In genomic region chr9:27445057-27445990, GRCh38 we compare ENCODE assay signal across 30 cellular contexts.
"Had no signal": no experiment of that assay in that cellular context is flagged by ENCODE, and none has a peak within 500 bp of the region (broad histone marks: within the 10 kb centered on the region; RNA-seq: fewer than 3 reads in every experiment).

No MANE protein-coding gene starts in this region.

- H3K9me3 Mint-ChIP-seq: activated naive CD8-positive, alpha-beta T cell treated with anti-CD3 and anti-CD28 coated beads, Interleukin-2, amount 50 U/mL, for 24 hours; activated T-helper 1 cell treated with anti-CD3 and anti-CD28 coated beads, Interleukin-12 subunit alpha, Interleukin-12 subunit beta, Interleukin-2, Interleukin-4 antibody, amounts not matched to agents 30 ng/mL and 10 ng/mL and 1 ng/mL, durations not matched to agents 14 hours and 24 hours and 36 hours; T-helper 1 cell treated with Interleukin-12 subunit alpha and Interleukin-12 subunit beta and Interleukin-4 antibody, amounts not matched to agents 30 μg/mL and 1 μg/mL, for 36 hours had no signal

- H3K4me3 Mint-ChIP-seq: activated CD8-positive, alpha-beta memory T cell treated with anti-CD3 and anti-CD28 coated beads, Interleukin-2, amount 10 ng/mL, durations not matched to agents 7 days and 5 days; activated CD8-positive, alpha-beta T cell treated with anti-CD3 and anti-CD28 coated beads, Interleukin-2, amount 10 ng/mL, durations not matched to agents 7 days and 5 days; activated naive CD8-positive, alpha-beta T cell treated with anti-CD3 and anti-CD28 coated beads, Interleukin-2, amount 50 U/mL, for 24 hours; activated T-cell treated with anti-CD3 and anti-CD28 coated beads, Interleukin-2, amount 50 U/mL, for 24 hours; activated T-helper 1 cell treated with anti-CD3 and anti-CD28 coated beads, Interleukin-12 subunit alpha, Interleukin-12 subunit beta, Interleukin-2, Interleukin-4 antibody, amounts not matched to agents 30 ng/mL and 10 ng/mL and 1 ng/mL, durations not matched to agents 14 hours and 24 hours and 36 hours; T-helper 1 cell treated with Interleukin-12 subunit alpha and Interleukin-12 subunit beta and Interleukin-4 antibody, amounts not matched to agents 30 μg/mL and 1 μg/mL, for 36 hours had no signal

- H3K27me3 ChIP-seq: brain microvascular endothelial cell, cardiac muscle cell, Peyer's patch, SJCRH30 had no signal

- DNase-seq: activated CD4-positive, alpha-beta T cell treated with anti-CD3 and anti-CD28 coated beads for 4 hours; activated CD8-positive, alpha-beta memory T cell treated with anti-CD3 and anti-CD28 coated beads, Interleukin-2, amount 10 ng/mL, durations not matched to agents 7 days and 5 days; activated CD8-positive, alpha-beta T cell treated with anti-CD3 and anti-CD28 coated beads, Interleukin-2, amount 10 ng/mL, durations not matched to agents 7 days and 5 days; activated effector memory CD4-positive, alpha-beta T cell treated with Interleukin-2 at 50 U/mL for 16 hours; activated naive CD4-positive, alpha-beta T cell; activated naive CD8-positive, alpha-beta T cell treated with anti-CD3 and anti-CD28 coated beads, Interleukin-2, amount 50 U/mL, for 24 hours; activated T-cell treated with anti-CD3 and anti-CD28 coated beads, Interleukin-2, amount 50 U/mL, for 24 hours; amniotic stem cell; brain microvascular endothelial cell; cerebellar nuclear complex; IMR-90; Kasumi-1; KBM-7; NCI-H1105 treated with DMSO at 0.1 percent for 48 hours; NCI-H1436 treated with DMSO at 0.1 percent for 48 hours; NCI-H187 treated with DMSO at 0.1 percent for 48 hours; NCI-H2081 treated with DMSO at 0.1 percent for 48 hours; NCI-H2227 treated with DMSO at 0.1 percent for 48 hours; NCI-H526; NCI-H774; NK-92 treated with Interleukin-12 subunit alpha and Interleukin-12 subunit beta, amount 100 ng/mL, for 24 hours; OCI-M1; Peyer's patch; Right ventricle myocardium superior; SJCRH30 had no signal

- H3K27ac Mint-ChIP-seq: activated CD8-positive, alpha-beta memory T cell treated with anti-CD3 and anti-CD28 coated beads, Interleukin-2, amount 10 ng/mL, durations not matched to agents 7 days and 5 days; activated CD8-positive, alpha-beta T cell treated with anti-CD3 and anti-CD28 coated beads, Interleukin-2, amount 10 ng/mL, durations not matched to agents 7 days and 5 days; activated naive CD4-positive, alpha-beta T cell treated with anti-CD3 and anti-CD28 coated beads, Interleukin-2, amount 50 U/mL, for 72 hours; activated naive CD8-positive, alpha-beta T cell treated with anti-CD3 and anti-CD28 coated beads, Interleukin-2, amount 50 U/mL, for 24 hours; activated T-cell treated with anti-CD3 and anti-CD28 coated beads, Interleukin-2, amount 50 U/mL, for 24 hours; activated T-helper 1 cell treated with anti-CD3 and anti-CD28 coated beads, Interleukin-12 subunit alpha, Interleukin-12 subunit beta, Interleukin-2, Interleukin-4 antibody, amounts not matched to agents 30 ng/mL and 10 ng/mL and 1 ng/mL, durations not matched to agents 14 hours and 24 hours and 36 hours; T-helper 1 cell treated with Interleukin-12 subunit alpha and Interleukin-12 subunit beta and Interleukin-4 antibody, amounts not matched to agents 30 μg/mL and 1 μg/mL, for 36 hours had no signal

- H3K36me3 ChIP-seq: brain microvascular endothelial cell, cardiac muscle cell, Peyer's patch, SJCRH30 had no signal

- H3K4me3 ChIP-seq: cardiac muscle cell, Peyer's patch, SJCRH30 had no signal

- H3K27ac ChIP-seq: brain microvascular endothelial cell, cardiac muscle cell, RWPE1, SJCRH30 had no signal

- H3K27me3 Mint-ChIP-seq: activated CD8-positive, alpha-beta memory T cell treated with anti-CD3 and anti-CD28 coated beads, Interleukin-2, amount 10 ng/mL, durations not matched to agents 7 days and 5 days; activated naive CD8-positive, alpha-beta T cell treated with anti-CD3 and anti-CD28 coated beads, Interleukin-2, amount 50 U/mL, for 24 hours; activated T-cell treated with anti-CD3 and anti-CD28 coated beads, Interleukin-2, amount 50 U/mL, for 24 hours had no signal

- H3K9me3 ChIP-seq: Peyer's patch, SJCRH30 had no signal

- H3K4me1 ChIP-seq: SJCRH30 had no signal
